18 cellular contexts compared by ENCODE assay signal in genomic region chr1:21704055-21704660, GRCh38. TPM values are rescaled to one million over a fixed set of nuclear protein-coding genes. Genes with fewer than 3 reads are reported as not detected.
DNase-seq lines count a peak whose midpoint lies in the region; ATAC-seq, FAIRE-seq and TF ChIP-seq lines count a peak whose summit lies in the region.
"Had no signal": no experiment of that assay in that cellular context is flagged by ENCODE, and none has a peak within 500 bp of the region (broad histone marks: within the 10 kb centered on the region; RNA-seq: fewer than 3 reads in every experiment).

No MANE protein-coding gene starts in this region.

- no peak for TF ChIP-seq POLR2A in GM12878 (IDR thresholded peaks at IDR 0.05; ENCODE audit: low read depth, low read length)

- peaks cover 7% of the 10 kb centered on the region for H3K36me3 Mint-ChIP-seq in neural crest cell (ENCODE audit: low read depth)

- H3K27ac ChIP-seq in KMS-11 (peak overlapping the region; percentile 50), GM12878 (ENCODE audit: control insufficient read depth, insufficient read depth) (no peak overlapping the region)
- H3K27ac ChIP-seq: heart right ventricle had no signal

- BruUV-seq in GM12878 (replicated peaks; lab: Mats Ljungman, UMichigan), result no TSS peak

- TF ChIP-seq RAD21 in GM12878 (IDR thresholded peaks at IDR 0.05; ENCODE audit: insufficient read depth, low read depth, low read length), result no peak

- no peak for TF ChIP-seq EP300 in GM12878 (IDR thresholded peaks at IDR 0.05; ENCODE audit: borderline replicate concordance in 1 of 2, control insufficient read depth in 1 of 2, low read depth in 2 of 2, low read length in 2 of 2)

- peak; percentile 74 to 82 for ATAC-seq in activated CD4-positive, CD25-positive, alpha-beta regulatory T cell treated with anti-CD3 and anti-CD28 coated beads, Interleukin-2, amount 50 U/mL, for 24 hours
- ATAC-seq in GM12878 (no peak), HG02678 (IDR thresholded peaks at IDR 0.05; ENCODE audit: unreplicated experiment) (no peak)
- ATAC-seq: effector memory CD8-positive, alpha-beta T cell; heart right ventricle had no signal

- CTCF ChIA-PET in GM12878 (lab: Yijun Ruan, JAX), result interaction anchor here (0.6 to 3.5 kb wide), 9 partner anchors 10 to 319 kb away, joined by 3 to 18 read pairs (median 3); no protein-coding TSS in a partner anchor

- H3K4me1 ChIP-seq in KMS-11 (ENCODE audit: low read depth, poor library complexity, severe bottlenecking) (peaks cover 71% of the 10 kb centered on the region), GM12878 (ENCODE audit: control insufficient read depth, insufficient read depth, low read length) (no peaks in the 10 kb centered on the region)

- no peak for DNase-seq in activated CD4-positive, CD25-positive, alpha-beta regulatory T cell treated with anti-CD3 and anti-CD28 coated beads, Interleukin-2, amount 50 U/mL, for 72 hours
- DNase-seq in GM12878 (ENCODE audit: low read depth, low spot score) (no peak), neural crest cell (ENCODE audit: low read depth, low spot score) (no peak), iPS-NIHi7 (ENCODE audit: extremely low spot score) (no peak), SK-N-DZ (ENCODE audit: low spot score) (no peak)
- DNase-seq: effector memory CD8-positive, alpha-beta T cell; heart right ventricle; posterior cingulate gyrus had no signal

- no peaks in the 10 kb centered on the region for H3K9me3 ChIP-seq in GM12878 (replicated peaks; ENCODE audit: control insufficient read depth, insufficient read depth, low read length)
- H3K9me3 ChIP-seq: BLaER1 treated with 17β-estradiol and CSF1 and Interleukin-3, amounts not matched to agents 10 nM and 100 nM; heart right ventricle had no signal

- WGBS in GM12878 (ENCODE audit: insufficient coverage, insufficient replicate concordance, low lambda C conversion rate, missing lambda C conversion rate), result 80% methylated on average over 7 of the region's 7 CpGs

- peak overlapping the region; percentile 87 for H3K4me2 ChIP-seq in KMS-11
- no peak overlapping the region for H3K4me2 ChIP-seq in GM12878 (ENCODE audit: control insufficient read depth, insufficient read depth)

- POLR2A ChIA-PET in GM12878 (lab: Charles Lee), result interaction anchor here (0.6 kb wide), 1 partner anchor 34 kb away, joined by 4 read pairs; no protein-coding TSS in a partner anchor

- H3K4me3 ChIP-seq in KMS-11 (IDR thresholded peaks at IDR 0.05; ENCODE audit: insufficient read depth, low read depth, low read length) (no peak overlapping the region), GM12878 (no peak overlapping the region)
- H3K4me3 ChIP-seq: BLaER1 treated with 17β-estradiol and CSF1 and Interleukin-3, amounts not matched to agents 10 nM and 100 nM; heart right ventricle; lung had no signal

- H3K27me3 Mint-ChIP-seq in neural crest cell (ENCODE audit: low read depth), result no peaks in the 10 kb centered on the region
- H3K27me3 Mint-ChIP-seq: effector memory CD8-positive, alpha-beta T cell; naive thymus-derived CD4-positive, alpha-beta T cell had no signal

- H3K4me3 Mint-ChIP-seq in neural crest cell, result peak overlapping the region; percentile 16
- H3K4me3 Mint-ChIP-seq: effector memory CD8-positive, alpha-beta T cell; naive thymus-derived CD4-positive, alpha-beta T cell had no signal

- RAD21 ChIA-PET in GM12878 (lab: Charles Lee; ENCODE audit: unreplicated experiment), result interaction anchor here (2.6 kb wide), 1 partner anchor 78 kb away, joined by 15 read pairs; the partner anchor contains the start of gene USP48

- TF ChIP-seq CTCF in KMS-11 (conservative IDR thresholded peaks at IDR 0.05; ENCODE audit: low read depth, low read length) (no peak), GM12878 (IDR thresholded peaks at IDR 0.05 in 2 of 3, conservative IDR thresholded peaks at IDR 0.05 in 1 of 3; ENCODE audit: control insufficient read depth in 2 of 3, extremely low read depth in 1 of 3, insufficient read depth in 1 of 3, low read depth in 3 of 3, low read length in 3 of 3) (no peak), neural crest cell (conservative IDR thresholded peaks at IDR 0.05) (no peak)

- in situ Hi-C loops in GM12878 (cut with MboI), result loop anchor here (25.0 kb wide), 1 partner anchor 942 kb away; no protein-coding TSS in a partner anchor

- peak; percentile 81 for FAIRE-seq in GM12878 (lab: Jason Lieb, UNC)
- FAIRE-seq: A204.1, GM12892, islet of Langerhans had no signal

- intact Hi-C loops in GM12878 (cut with micrococcal nuclease; ENCODE audit: unreplicated experiment), result loop anchor here (5.0 kb wide), 2 partner anchors 78 to 258 kb away; partner anchors contain the start of gene USP48

- no peaks in the 10 kb centered on the region; the same call in 1 of the 2 replicates for H4K20me1 ChIP-seq in KMS-11 (ENCODE audit: insufficient read depth)
- H4K20me1 ChIP-seq in GM12878 (ENCODE audit: control insufficient read depth, insufficient read depth), result no peaks in the 10 kb centered on the region

- no peaks in the 10 kb centered on the region for H3K9me3 Mint-ChIP-seq in neural crest cell
- H3K9me3 Mint-ChIP-seq: effector memory CD8-positive, alpha-beta T cell; naive thymus-derived CD4-positive, alpha-beta T cell had no signal

- H3K36me3 ChIP-seq in KMS-11 (ENCODE audit: insufficient read depth), result no peaks in the 10 kb centered on the region
- H3K36me3 ChIP-seq in GM12878 (ENCODE audit: control insufficient read depth in 2 of 2, insufficient read depth in 2 of 2, low read length in 1 of 2), result peaks cover 7 to 43% of the 10 kb centered on the region in 2 experiments

- H3K79me2 ChIP-seq in KMS-11 (ENCODE audit: insufficient read depth, low read depth), result no peaks in the 10 kb centered on the region
- no peaks in the 10 kb centered on the region; the same call in 1 of the 2 replicates for H3K79me2 ChIP-seq in GM12878 (ENCODE audit: control insufficient read depth, insufficient read depth, low read length)

- H3K27me3 ChIP-seq in KMS-11 (ENCODE audit: insufficient read depth, low read depth) (no peaks in the 10 kb centered on the region), GM12878 (replicated peaks in 1 of 2; ENCODE audit: control insufficient read depth in 2 of 2, insufficient read depth in 2 of 2, low read length in 1 of 2) (no peaks in the 10 kb centered on the region)
- H3K27me3 ChIP-seq: BLaER1 treated with 17β-estradiol and CSF1 and Interleukin-3, amounts not matched to agents 10 nM and 100 nM; heart right ventricle had no signal

- SMC1A ChIA-PET in GM12878 (lab: Charles Lee; ENCODE audit: uncharacterized antibody, unreplicated experiment), result interaction anchor here (0.8 to 3.9 kb wide), 5 partner anchors 15 to 260 kb away, joined by 3 to 30 read pairs (median 5); partner anchors contain the start of gene USP48

- H2AFZ ChIP-seq in KMS-11 (ENCODE audit: low read depth), result no peak overlapping the region
- H2AFZ ChIP-seq in GM12878 (ENCODE audit: control insufficient read depth, low read depth, low read length), result no peak overlapping the region

- H3K27ac Mint-ChIP-seq in neural crest cell (ENCODE audit: unreplicated experiment), result peak overlapping the region; percentile 92

- H3K9ac ChIP-seq in KMS-11 (no peak overlapping the region), GM12878 (ENCODE audit: control insufficient read depth, insufficient read depth, low read length) (no peak overlapping the region)

- peaks cover 42% of the 10 kb centered on the region for H3K4me1 Mint-ChIP-seq in neural crest cell

TF ChIP-seq in GM12878, 131 proteins besides CTCF, POLR2A, EP300 and RAD21 (continues in another document):
- TF ChIP-seq POLR2AphosphoS2 (IDR thresholded peaks at IDR 0.05; ENCODE audit: low read depth, low read length), result no peak
- TF ChIP-seq, protein P1, sequence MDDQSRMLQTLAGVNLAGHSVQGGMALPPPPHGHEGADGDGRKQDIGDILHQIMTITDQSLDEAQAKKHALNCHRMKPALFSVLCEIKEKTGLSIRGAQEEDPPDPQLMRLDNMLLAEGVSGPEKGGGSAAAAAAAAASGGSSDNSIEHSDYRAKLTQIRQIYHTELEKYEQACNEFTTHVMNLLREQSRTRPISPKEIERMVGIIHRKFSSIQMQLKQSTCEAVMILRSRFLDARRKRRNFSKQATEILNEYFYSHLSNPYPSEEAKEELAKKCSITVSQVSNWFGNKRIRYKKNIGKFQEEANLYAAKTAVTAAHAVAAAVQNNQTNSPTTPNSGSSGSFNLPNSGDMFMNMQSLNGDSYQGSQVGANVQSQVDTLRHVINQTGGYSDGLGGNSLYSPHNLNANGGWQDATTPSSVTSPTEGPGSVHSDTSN (IDR thresholded peaks at IDR 0.05; ENCODE audit: insufficient replicate concordance, low read depth, low read length), result no peak

RNA-seq across cellular contexts. Expression of gene RAP1GAP, which starts 35.0 kb away (rescaled TPM):
- 3.1 TPM in 2 replicates for total RNA-seq in GM12878 (2013; cell fraction: nucleolus; rRNA removed)
- total RNA-seq in GM12878 (2014; rRNA removed), result 0.06 TPM in 1 of 2 replicates, not detected in the other
- total RNA-seq in GM12878 (2014; rRNA removed; fragmentation: Illumina TruSeq; extraction: Trizol), result 0.04 TPM in 1 of 2 replicates, not detected in the other
- 0.05 and 0.21 TPM in 2 replicates for total RNA-seq in GM12878 (2021)
- 0.37 TPM for polyA plus RNA-seq in GM12878 (2011; ENCODE audit: low read depth)
- 0.73 and 0.96 TPM in 2 replicates for polyA plus RNA-seq in GM12878 (2011; rRNA removed)
- polyA plus RNA-seq in GM12878 (2011; cell fraction: cytosol; rRNA removed), result 0.75 and 0.97 TPM in 2 replicates
- 2.2 and 2.9 TPM in 2 replicates for polyA plus RNA-seq in GM12878 (2011; cell fraction: nucleus; rRNA removed)
- polyA plus RNA-seq in GM12878 (2012), result 0.72 and 1.0 TPM in 2 replicates
- 0.09 TPM in 1 of 2 replicates, not detected in the other for polyA plus RNA-seq in GM12878 (2014; fragmentation: Illumina TruSeq; extraction: Trizol)
- polyA plus RNA-seq in GM12878 (2014; fragmentation: Nextera tagmentation; extraction: Ambion mirVana), result not detected
- polyA plus RNA-seq in GM12878 (2014; rRNA removed), result 0.08 and 0.09 TPM in 2 replicates
- under 1 TPM in 1 of 2 experiments, not detected in 1; 0.09 TPM for polyA plus RNA-seq in GM12878 (2016; fragmentation: Nextera tagmentation; extraction: Ambion mirVana)
- 1.2 and 1.7 TPM in 2 replicates for polyA minus RNA-seq in GM12878 (2011; rRNA and poly(A)+ RNA removed)
- 0.40 and 0.73 TPM in 2 replicates for polyA minus RNA-seq in GM12878 (2011; cell fraction: cytosol; rRNA and poly(A)+ RNA removed)
- 0.67 and 1.1 TPM in 2 replicates for polyA minus RNA-seq in GM12878 (2011; cell fraction: nucleus; rRNA and poly(A)+ RNA removed)
- 5.3 and 7.4 TPM in 2 replicates for total RNA-seq in neural crest cell
- 0.71 and 1.4 TPM in 2 replicates for polyA plus RNA-seq in SK-N-DZ (2014; cell fraction: cytosol; rRNA removed)
- 3.6 and 3.7 TPM in 2 replicates for polyA plus RNA-seq in SK-N-DZ (2014; cell fraction: nucleus; rRNA removed)
- total RNA-seq: OCI-LY7 had no signal
- polyA plus RNA-seq: naive thymus-derived CD4-positive, alpha-beta T cell had no signal

Comparison
In these comparisons a context has a peak if more than half of its experiments do, and no peak if none do; other contexts are left out.
1. ATAC-seq: peak in activated CD4-positive, CD25-positive, alpha-beta regulatory T cell treated with anti-CD3 and anti-CD28 coated beads, Interleukin-2, amount 50 U/mL, for 24 hours (2 of 2); none in GM12878 (single experiment) and HG02678 (single experiment).